In genomic region chr6:89828475-89828987, GRCh38 we compare ENCODE assay signal across 8 cellular contexts. TPM values are rescaled to one million over a fixed set of nuclear protein-coding genes. Genes with fewer than 3 reads are reported as not detected.
A peak's percentile ranks its signal among the peaks of the same experiment; 100 is the strongest.
DNase-seq lines count a peak whose midpoint lies in the region; ATAC-seq, FAIRE-seq and TF ChIP-seq lines count a peak whose summit lies in the region.
"Not testable (repeated sequence)": the region's sequence is repeated elsewhere in the genome, so short reads cannot be mapped to it uniquely, and the experiment has no call there.

No MANE protein-coding gene starts in this region.

- H3K27ac Mint-ChIP-seq in T-helper 1 cell treated with Interleukin-12 subunit alpha and Interleukin-12 subunit beta and Interleukin-4 antibody, amounts not matched to agents 30 μg/mL and 1 μg/mL, for 36 hours, result peak overlapping the region; percentile 94
- H3K27ac Mint-ChIP-seq in stimulated activated naive CD8-positive, alpha-beta T cell treated with anti-CD3 and anti-CD28 coated beads, Interleukin-15, amount 100 ng/mL, for 72 hours, result peak overlapping the region; percentile 96 to 97

- H2AFZ ChIP-seq in endothelial cell of umbilical vein (ENCODE audit: low read depth, low read length), result peak overlapping the region; percentile 97
- not testable (repeated sequence) for H2AFZ ChIP-seq in neural cell (ENCODE audit: low read depth, low read length)

- intact Hi-C loops in adrenal gland (cut with DNase I); kidney (cut with DNase I): not testable (repeated sequence)
- intact Hi-C loops in endothelial cell of umbilical vein (cut with micrococcal nuclease), result loop anchor here (5.0 to 10.0 kb wide), 2 partner anchors 476 to 646 kb away; partner anchors contain the start of gene UBE2J1

- FAIRE-seq in endothelial cell of umbilical vein (lab: Jason Lieb, UNC); kidney (lab: Jason Lieb, UNC): not testable (repeated sequence)

- peaks cover 8 to 13% (median 11%) of the 10 kb centered on the region in 10 experiments; a peak in 15 of 20 replicates for H3K4me1 ChIP-seq in BLaER1 treated with 17β-estradiol and CSF1 and Interleukin-3, amounts not matched to agents 10 nM and 100 nM
- not testable (repeated sequence) for H3K4me1 ChIP-seq in HUES48 (ENCODE audit: control insufficient read depth, insufficient read depth, low read length); endothelial cell of umbilical vein (ENCODE audit: control insufficient read depth, extremely low read depth, insufficient read depth, low read length); kidney (ENCODE audit: control insufficient read depth in 1 of 2, insufficient read depth in 1 of 2, low read depth in 1 of 2, low read length in 2 of 2)
- peaks cover 5 to 10% of the 10 kb centered on the region in 2 donors for H3K4me1 ChIP-seq in adrenal gland (replicated peaks in 1 of 2)

- BruUV-seq in endothelial cell of umbilical vein (replicated peaks; lab: Mats Ljungman, UMichigan), result not testable (repeated sequence)

- TF ChIP-seq POLR2A in adrenal gland (IDR thresholded peaks at IDR 0.05); endothelial cell of umbilical vein (IDR thresholded peaks at IDR 0.05; ENCODE audit: low read depth, low read length): not testable (repeated sequence)

- H3K27me3 ChIP-seq in BLaER1 treated with 17β-estradiol and CSF1 and Interleukin-3, amounts not matched to agents 10 nM and 100 nM; HUES48 (ENCODE audit: control insufficient read depth, insufficient read depth, low read length); adrenal gland; endothelial cell of umbilical vein (ENCODE audit: control insufficient read depth in 2 of 2, insufficient read depth in 2 of 2, low read length in 2 of 2); neural cell (ENCODE audit: insufficient read depth, low read depth, low read length): not testable (repeated sequence)

- POLR2A ChIA-PET in endothelial cell of umbilical vein (lab: Charles Lee), result interaction anchor here (0.8 to 1.3 kb wide), 3 partner anchors 9 to 748 kb away, joined by 5 to 12 read pairs (median 9); partner anchors contain the start of genes MDN1 and PNRC1

- peak overlapping the region; percentile 44 to 67 (median 64) for H3K4me2 ChIP-seq in BLaER1 treated with 17β-estradiol and CSF1 and Interleukin-3, amounts not matched to agents 10 nM and 100 nM
- peak overlapping the region; percentile 90 for H3K4me2 ChIP-seq in endothelial cell of umbilical vein (ENCODE audit: insufficient read depth, low read length)
- H3K4me2 ChIP-seq in neural cell (ENCODE audit: low read length), result not testable (repeated sequence)

- dilution Hi-C loops in endothelial cell of umbilical vein (cut with MboI; ENCODE audit: extremely low pct_ligation_motif_present, low sequenced_read_pairs), result not testable (repeated sequence)

- DNase-seq in adrenal gland, result peak in 1 of 7 donors; percentile 58
- DNase-seq in endothelial cell of umbilical vein (ENCODE audit: low read depth, low spot score); kidney; stimulated activated naive CD8-positive, alpha-beta T cell treated with anti-CD3 and anti-CD28 coated beads, Interleukin-15, amount 100 ng/mL, for 72 hours: not testable (repeated sequence)

- TF ChIP-seq CTCF in adrenal gland (IDR thresholded peaks at IDR 0.05); endothelial cell of umbilical vein (IDR thresholded peaks at IDR 0.05; ENCODE audit: extremely low read depth in 1 of 2, insufficient read depth in 1 of 2, low read depth in 1 of 2, low read length in 2 of 2); kidney (IDR thresholded peaks at IDR 0.05; ENCODE audit: borderline replicate concordance, extremely low read depth, insufficient read depth); neural cell (IDR thresholded peaks at IDR 0.05; ENCODE audit: poor library complexity, severe bottlenecking): not testable (repeated sequence)

- not testable (repeated sequence) for ATAC-seq in stimulated activated naive CD8-positive, alpha-beta T cell treated with anti-CD3 and anti-CD28 coated beads, Interleukin-15, amount 100 ng/mL, for 72 hours

- peaks cover 0 to 26% (median 3%) of the 10 kb centered on the region in 11 experiments; a peak in 6 of 22 replicates for H3K36me3 ChIP-seq in BLaER1 treated with 17β-estradiol and CSF1 and Interleukin-3, amounts not matched to agents 10 nM and 100 nM
- peaks cover 21% of the 10 kb centered on the region for H3K36me3 ChIP-seq in HUES48 (ENCODE audit: control insufficient read depth, insufficient read depth, low read length)
- H3K36me3 ChIP-seq in adrenal gland (replicated peaks in 1 of 2); endothelial cell of umbilical vein (ENCODE audit: control insufficient read depth in 2 of 2, extremely low read depth in 1 of 2, insufficient read depth in 2 of 2, low read length in 2 of 2); kidney (ENCODE audit: control insufficient read depth in 1 of 2, insufficient read depth in 2 of 2, low read length in 2 of 2); neural cell (ENCODE audit: insufficient read depth, low read length): not testable (repeated sequence)

- H3K79me2 ChIP-seq in endothelial cell of umbilical vein (ENCODE audit: control insufficient read depth, insufficient read depth, low read length), result peaks cover 19% of the 10 kb centered on the region
- H3K79me2 ChIP-seq in neural cell (replicated peaks; ENCODE audit: insufficient read depth, low read length), result peaks cover 15% of the 10 kb centered on the region

- 44 to 59% (median 47%) methylated on average over 13 of the region's 13 CpGs for WGBS in adrenal gland, 4 donors

- H3K27ac ChIP-seq in BLaER1 treated with 17β-estradiol and CSF1 and Interleukin-3, amounts not matched to agents 10 nM and 100 nM, result peak overlapping the region; percentile 16 to 79 (median 73); a peak in 20 of 22 replicates
- H3K27ac ChIP-seq in HUES48 (ENCODE audit: low read depth, low read length); kidney (ENCODE audit: low read depth in 2 of 2, low read length in 2 of 2); neural cell (ENCODE audit: low read length): not testable (repeated sequence)
- peak overlapping the region in 4 of 5 donors; percentile 67 to 91 (median 86) for H3K27ac ChIP-seq in adrenal gland
- H3K27ac ChIP-seq in endothelial cell of umbilical vein (ENCODE audit: insufficient read depth, low read depth, low read length), result peak overlapping the region; percentile 42

- not testable (repeated sequence) for H3K27me3 Mint-ChIP-seq in T-helper 1 cell treated with Interleukin-12 subunit alpha and Interleukin-12 subunit beta and Interleukin-4 antibody, amounts not matched to agents 30 μg/mL and 1 μg/mL, for 36 hours (ENCODE audit: low read depth); stimulated activated naive CD8-positive, alpha-beta T cell treated with anti-CD3 and anti-CD28 coated beads, Interleukin-15, amount 100 ng/mL, for 72 hours

- peak overlapping the region; percentile 67 to 79 (median 76) for H3K4me3 ChIP-seq in BLaER1 treated with 17β-estradiol and CSF1 and Interleukin-3, amounts not matched to agents 10 nM and 100 nM
- H3K4me3 ChIP-seq in HUES48 (ENCODE audit: low read depth, low read length) (peak overlapping the region; percentile 97; the same call in 1 of the 2 replicates), adrenal gland (peak overlapping the region; percentile 64 to 98 (median 78)), endothelial cell of umbilical vein (replicated peaks in 1 of 3; ENCODE audit: insufficient read depth in 1 of 3, low read depth in 1 of 3, low read length in 3 of 3) (peak overlapping the region; percentile 61 to 95 (median 94)), kidney (ENCODE audit: low read length in 2 of 2) (peak overlapping the region; percentile 80 to 100), neural cell (ENCODE audit: low read length) (peak overlapping the region; percentile 88)

- not testable (repeated sequence) for H3K9me2 ChIP-seq in neural cell (ENCODE audit: insufficient read depth, low read length)

- H3K4me3 Mint-ChIP-seq in T-helper 1 cell treated with Interleukin-12 subunit alpha and Interleukin-12 subunit beta and Interleukin-4 antibody, amounts not matched to agents 30 μg/mL and 1 μg/mL, for 36 hours, result peak overlapping the region; percentile 97
- peak overlapping the region; percentile 95 to 100 for H3K4me3 Mint-ChIP-seq in stimulated activated naive CD8-positive, alpha-beta T cell treated with anti-CD3 and anti-CD28 coated beads, Interleukin-15, amount 100 ng/mL, for 72 hours

- not testable (repeated sequence) for H3K9me3 ChIP-seq in BLaER1 treated with 17β-estradiol and CSF1 and Interleukin-3, amounts not matched to agents 10 nM and 100 nM (replicated peaks in 1 of 11); HUES48 (ENCODE audit: control insufficient read depth, insufficient read depth, low read length); adrenal gland (replicated peaks in 1 of 3); endothelial cell of umbilical vein (replicated peaks; ENCODE audit: control insufficient read depth, insufficient read depth, low read length); kidney (ENCODE audit: control insufficient read depth in 1 of 2, low read length in 2 of 2); neural cell (ENCODE audit: low read length)

- not testable (repeated sequence) for TF ChIP-seq EP300 in neural cell (conservative IDR thresholded peaks at IDR 0.05; ENCODE audit: poor library complexity, severe bottlenecking)

- not testable (repeated sequence) for H3K9me1 ChIP-seq in endothelial cell of umbilical vein (replicated peaks; ENCODE audit: control insufficient read depth, extremely low read depth, insufficient read depth, low read length)

- H3K36me3 Mint-ChIP-seq in T-helper 1 cell treated with Interleukin-12 subunit alpha and Interleukin-12 subunit beta and Interleukin-4 antibody, amounts not matched to agents 30 μg/mL and 1 μg/mL, for 36 hours (ENCODE audit: low read depth), result peaks cover 19% of the 10 kb centered on the region

- not testable (repeated sequence) for H3K9me3 Mint-ChIP-seq in T-helper 1 cell treated with Interleukin-12 subunit alpha and Interleukin-12 subunit beta and Interleukin-4 antibody, amounts not matched to agents 30 μg/mL and 1 μg/mL, for 36 hours; stimulated activated naive CD8-positive, alpha-beta T cell treated with anti-CD3 and anti-CD28 coated beads, Interleukin-15, amount 100 ng/mL, for 72 hours

- TF ChIP-seq RAD21 in neural cell (conservative IDR thresholded peaks at IDR 0.05), result not testable (repeated sequence)

- H4K20me1 ChIP-seq in BLaER1 treated with 17β-estradiol and CSF1 and Interleukin-3, amounts not matched to agents 10 nM and 100 nM; endothelial cell of umbilical vein (replicated peaks; ENCODE audit: control insufficient read depth, extremely low read depth, insufficient read depth, low read length); neural cell (ENCODE audit: insufficient read depth): not testable (repeated sequence)

- not testable (repeated sequence) for H3F3A ChIP-seq in neural cell (ENCODE audit: insufficient read depth, low read length, poor library complexity, severe bottlenecking)

- H3K4me1 Mint-ChIP-seq in T-helper 1 cell treated with Interleukin-12 subunit alpha and Interleukin-12 subunit beta and Interleukin-4 antibody, amounts not matched to agents 30 μg/mL and 1 μg/mL, for 36 hours (ENCODE audit: low read depth), result peaks cover 21% of the 10 kb centered on the region
- peaks cover 34% of the 10 kb centered on the region for H3K4me1 Mint-ChIP-seq in stimulated activated naive CD8-positive, alpha-beta T cell treated with anti-CD3 and anti-CD28 coated beads, Interleukin-15, amount 100 ng/mL, for 72 hours

- CTCF ChIA-PET in endothelial cell of umbilical vein (lab: Charles Lee), result interaction anchor here (1.0 to 1.9 kb wide), 5 partner anchors 9 to 73 kb away, joined by 3 to 16 read pairs (median 7); partner anchors contain the start of gene MDN1

- peak overlapping the region; percentile 75 to 83 (median 80) for H3K9ac ChIP-seq in BLaER1 treated with 17β-estradiol and CSF1 and Interleukin-3, amounts not matched to agents 10 nM and 100 nM
- not testable (repeated sequence) for H3K9ac ChIP-seq in HUES48 (ENCODE audit: low read depth, low read length); neural cell (ENCODE audit: low read length)
- H3K9ac ChIP-seq in endothelial cell of umbilical vein (replicated peaks; ENCODE audit: extremely low read depth, insufficient read depth, low read length), result peak overlapping the region; percentile 82
- H3K9ac ChIP-seq in kidney (ENCODE audit: low read length in 2 of 2), result peak overlapping the region in 1 of 2 donors; percentile 90

RNA-seq across cellular contexts. Expression of gene CASP8AP2, which starts 1.1 kb away (rescaled TPM):
- total RNA-seq in adrenal gland (10 to 100 TPM in 3 of 8 donors, 1 to 10 TPM in 5; 4.8 to 13.1 (median 9.5) TPM), endothelial cell of umbilical vein (20.2 and 22.0 TPM in 2 replicates), kidney (17.5 TPM)
- polyA plus RNA-seq in adrenal gland (1 to 10 TPM; 5.0 to 8.9 (median 6.6) TPM), endothelial cell of umbilical vein (3.4 and 4.7 TPM in 2 replicates), kidney (ENCODE audit: insufficient read depth, low read depth, low replicate concordance) (2.4 TPM), neural cell (13.3 and 16.8 TPM in 2 replicates)
- polyA plus RNA-seq in endothelial cell of umbilical vein (2011; cell fraction: cytosol; rRNA removed), result 4.5 and 5.0 TPM in 2 replicates
- 17.6 and 23.7 TPM in 2 replicates for polyA plus RNA-seq in endothelial cell of umbilical vein (2011; cell fraction: nucleus; rRNA removed)
- 8.3 and 10.6 TPM in 2 replicates for polyA plus RNA-seq in endothelial cell of umbilical vein (2012)
- polyA minus RNA-seq in endothelial cell of umbilical vein (19.0 and 21.0 TPM in 2 replicates), neural cell (55.0 and 68.3 TPM in 2 replicates)
- polyA minus RNA-seq in endothelial cell of umbilical vein (2011; cell fraction: cytosol; rRNA and poly(A)+ RNA removed), result 18.6 TPM
- polyA minus RNA-seq in endothelial cell of umbilical vein (2011; cell fraction: nucleus; rRNA and poly(A)+ RNA removed), result 20.1 and 34.3 TPM in 2 replicates

RNA-seq across cellular contexts. Expression of gene MDN1, which starts 8.9 kb away (rescaled TPM):
- total RNA-seq in adrenal gland (10 to 100 TPM; 15.0 to 31.6 (median 25.9) TPM), endothelial cell of umbilical vein (35.1 and 39.6 TPM in 2 replicates), kidney (34.9 TPM)
- polyA plus RNA-seq in adrenal gland (10 to 100 TPM; 20.1 to 74.1 (median 39.2) TPM), endothelial cell of umbilical vein (7.6 and 9.2 TPM in 2 replicates), kidney (ENCODE audit: insufficient read depth, low read depth, low replicate concordance) (19.4 TPM), neural cell (17.8 and 22.5 TPM in 2 replicates)
- 11.7 and 12.1 TPM in 2 replicates for polyA plus RNA-seq in endothelial cell of umbilical vein (2011; cell fraction: cytosol; rRNA removed)
- polyA plus RNA-seq in endothelial cell of umbilical vein (2011; cell fraction: nucleus; rRNA removed), result 44.9 and 46.1 TPM in 2 replicates
- 18.5 and 23.1 TPM in 2 replicates for polyA plus RNA-seq in endothelial cell of umbilical vein (2012)
- polyA minus RNA-seq in endothelial cell of umbilical vein (28.5 and 29.0 TPM in 2 replicates), neural cell (28.5 and 29.3 TPM in 2 replicates)
- polyA minus RNA-seq in endothelial cell of umbilical vein (2011; cell fraction: cytosol; rRNA and poly(A)+ RNA removed), result 16.4 TPM
- 35.4 and 52.7 TPM in 2 replicates for polyA minus RNA-seq in endothelial cell of umbilical vein (2011; cell fraction: nucleus; rRNA and poly(A)+ RNA removed)
